10 cellular contexts compared by ENCODE assay signal in genomic region chr3:42591811-42592210, GRCh38. TPM values are rescaled to one million over a fixed set of nuclear protein-coding genes. Genes with fewer than 3 reads are reported as not detected.
DNase-seq lines count a peak whose midpoint lies in the region; FAIRE-seq and TF ChIP-seq lines count a peak whose summit lies in the region.
"Had no signal": no experiment of that assay in that cellular context is flagged by ENCODE, and none has a peak within 500 bp of the region (broad histone marks: within the 10 kb centered on the region; RNA-seq: fewer than 3 reads in every experiment).

No MANE protein-coding gene starts in this region.

- no peak overlapping the region for H2BK15ac ChIP-seq in mesenchymal stem cell (ENCODE audit: low read depth, poor library complexity, severe bottlenecking)

- TF ChIP-seq CTCF in 22Rv1 (IDR thresholded peaks at IDR 0.05) = no peak
- no peak for TF ChIP-seq CTCF in HFF-Myc (IDR thresholded peaks at IDR 0.05; ENCODE audit: low read depth, low read length, missing control alignments)
- TF ChIP-seq CTCF in brain microvascular endothelial cell (IDR thresholded peaks at IDR 0.05; ENCODE audit: low read depth, low read length, missing control alignments) = no peak
- no peak for TF ChIP-seq CTCF in D721Med (IDR thresholded peaks at IDR 0.05; ENCODE audit: insufficient read depth, missing control alignments)

- H3K23ac ChIP-seq in mesenchymal stem cell (ENCODE audit: low read length in 2 of 2) = no peak overlapping the region

- no peak overlapping the region for H3K14ac ChIP-seq in mesenchymal stem cell (ENCODE audit: low read length in 2 of 2)

- no peak overlapping the region for H2AFZ ChIP-seq in mesenchymal stem cell (ENCODE audit: low read depth, low read length)

- H3K36me3 ChIP-seq in brain microvascular endothelial cell (replicated peaks) = peaks cover 6% of the 10 kb centered on the region
- H3K36me3 ChIP-seq in mesenchymal stem cell (ENCODE audit: control insufficient read depth in 1 of 2, insufficient read depth in 2 of 2, low read depth in 1 of 2, low read length in 2 of 2) = peaks cover 0 to 42% of the 10 kb centered on the region in 2 experiments

- H3K4ac ChIP-seq in mesenchymal stem cell (ENCODE audit: low read depth in 1 of 2, low read length in 2 of 2) = peak overlapping the region in 1 of 2 experiments; percentile 10

- no peak overlapping the region for H2BK120ac ChIP-seq in mesenchymal stem cell (ENCODE audit: low read depth, low read length)

- no peak for FAIRE-seq in D721Med (lab: Jason Lieb, UNC)
- FAIRE-seq in urothelium cell line (lab: Jason Lieb, UNC) = no peak

- no peak overlapping the region for H2BK12ac ChIP-seq in mesenchymal stem cell (ENCODE audit: low read length in 2 of 2)

- H3K18ac ChIP-seq in mesenchymal stem cell (ENCODE audit: low read depth in 1 of 2, low read length in 2 of 2) = no peak overlapping the region

- no peak overlapping the region for H2BK5ac ChIP-seq in mesenchymal stem cell (ENCODE audit: low read depth, low read length, poor library complexity, severe bottlenecking)

- H3K27me3 ChIP-seq in brain microvascular endothelial cell (replicated peaks) (no peaks in the 10 kb centered on the region), mesenchymal stem cell (ENCODE audit: control insufficient read depth in 1 of 2, insufficient read depth in 1 of 2, low read length in 2 of 2) (no peaks in the 10 kb centered on the region)

- H3K27ac ChIP-seq in 22Rv1 = peak overlapping the region; percentile 94
- no peak overlapping the region for H3K27ac ChIP-seq in brain microvascular endothelial cell
- H3K27ac ChIP-seq in mesenchymal stem cell (ENCODE audit: low read length, poor library complexity, severe bottlenecking) = no peak overlapping the region

- H3K4me1 ChIP-seq in mesenchymal stem cell (ENCODE audit: control insufficient read depth, insufficient read depth, low read depth, low read length) = peaks cover 6% of the 10 kb centered on the region

- H3K79me1 ChIP-seq in mesenchymal stem cell (replicated peaks; ENCODE audit: low read length, poor library complexity, severe bottlenecking) = peaks cover 4% of the 10 kb centered on the region

- in situ Hi-C loops in brain microvascular endothelial cell (cut with HindIII; ENCODE audit: low pct_ligation_motif_present, low sequenced_read_pairs) = no loop called here

- H4K91ac ChIP-seq in mesenchymal stem cell (ENCODE audit: low read length) = no peak overlapping the region

- 90% methylated on average over 3 of the region's 4 CpGs for WGBS in mesenchymal stem cell

- H3K9ac ChIP-seq in mesenchymal stem cell (ENCODE audit: low read length) = peak overlapping the region; percentile 93

- no peak for DNase-seq in HFF-Myc (ENCODE audit: extremely low read depth, low read depth)
- no peak for DNase-seq in brain microvascular endothelial cell
- no peak for DNase-seq in mesenchymal stem cell
- DNase-seq in D721Med (ENCODE audit: insufficient read length, low spot score) = no peak
- DNase-seq in kidney tubule cell (ENCODE audit: low spot score) = no peak
- no peak for DNase-seq in urothelium cell line (ENCODE audit: low spot score)
- no peak for DNase-seq in NCI-H1436 (lab: John Stamatoyannopoulos, UW)
- DNase-seq: activated CD4-positive, alpha-beta T cell treated with anti-CD3 and anti-CD28 coated beads, Interleukin-2, amount 50 U/mL, for 4 hours; posterior cingulate gyrus had no signal

- H3K4me2 ChIP-seq in mesenchymal stem cell (ENCODE audit: low read length, poor library complexity, severe bottlenecking) = peak overlapping the region; percentile 60

- H2AK5ac ChIP-seq in mesenchymal stem cell (ENCODE audit: low read length, severe bottlenecking) = no peak overlapping the region

- no peaks in the 10 kb centered on the region for H3K9me3 ChIP-seq in mesenchymal stem cell (ENCODE audit: control insufficient read depth, low read length)

- H4K8ac ChIP-seq in mesenchymal stem cell (ENCODE audit: low read length) = no peak overlapping the region

- H3K4me3 ChIP-seq in HFF-Myc (replicated peaks; ENCODE audit: low read depth, low read length) (peak overlapping the region; percentile 75), brain microvascular endothelial cell (ENCODE audit: low read depth, low read length) (peak overlapping the region; percentile 78), mesenchymal stem cell (ENCODE audit: insufficient read depth in 1 of 2, low read depth in 1 of 2, low read length in 2 of 2) (peak overlapping the region; percentile 10 to 84)

RNA-seq across cellular contexts. Expression of gene SS18L2, which starts 1.2 kb away (rescaled TPM):
- polyA plus RNA-seq in mesenchymal stem cell (2013, experiment 1 of 2) = 39.2 TPM
- 42.8 TPM for polyA plus RNA-seq in mesenchymal stem cell (2013, experiment 2 of 2)

RNA-seq across cellular contexts. Expression of gene NKTR, which starts 8.7 kb away (rescaled TPM):
- polyA plus RNA-seq in mesenchymal stem cell (2013, experiment 1 of 2) = 26.4 TPM
- polyA plus RNA-seq in mesenchymal stem cell (2013, experiment 2 of 2) = 22.4 TPM

RNA-seq across cellular contexts. Expression of gene SEC22C, which starts 10.0 kb away (rescaled TPM):
- 42.5 TPM for polyA plus RNA-seq in mesenchymal stem cell (2013, experiment 1 of 2)
- polyA plus RNA-seq in mesenchymal stem cell (2013, experiment 2 of 2) = 45.2 TPM
